8 cellular contexts compared by ENCODE assay signal in the genomic region with DNA sequence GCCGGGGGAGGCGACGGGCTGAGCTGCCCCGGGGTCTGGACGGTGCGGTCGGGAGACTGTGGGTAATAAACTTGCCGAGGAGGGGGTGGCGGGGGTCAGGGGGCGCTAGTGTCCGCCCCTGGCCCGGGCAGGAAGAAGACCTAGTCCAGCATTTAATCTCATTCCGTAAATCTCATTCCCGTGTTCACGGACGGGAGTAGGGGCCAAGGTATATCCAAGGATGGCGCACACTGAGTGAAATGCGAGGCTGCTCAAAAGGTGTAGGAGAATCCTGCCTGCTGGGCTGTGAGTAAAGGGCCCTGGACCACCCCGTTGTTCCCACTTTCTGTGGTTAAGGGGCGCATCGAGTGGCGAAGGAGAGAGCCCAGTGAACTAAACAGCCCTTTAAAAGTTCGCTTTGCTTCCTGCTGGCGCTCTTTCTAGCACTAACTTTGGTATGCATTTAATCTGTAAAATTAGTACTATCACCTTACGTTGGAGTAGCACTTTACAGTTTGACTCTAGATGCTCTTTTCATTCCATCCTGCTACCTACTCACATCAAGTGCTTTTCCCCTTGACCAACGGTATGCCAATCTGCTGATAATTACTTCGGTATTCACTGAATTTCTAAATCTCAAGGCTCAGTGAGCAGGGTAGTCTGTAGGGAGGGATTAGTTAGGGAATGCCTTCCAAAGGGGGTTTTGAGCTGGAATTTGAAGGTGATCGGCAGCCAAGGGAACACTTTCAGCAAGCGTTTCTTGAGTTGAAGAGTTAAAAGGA. TPM values are rescaled to one million over a fixed set of nuclear protein-coding genes. Genes with fewer than 3 reads are reported as not detected.
DNase-seq lines count a peak whose midpoint lies in the region; ATAC-seq and TF ChIP-seq lines count a peak whose summit lies in the region.

No MANE protein-coding gene starts in this region.

- H3K4me1 Mint-ChIP-seq in activated CD8-positive, alpha-beta T cell treated with anti-CD3 and anti-CD28 coated beads for 36 hours (ENCODE audit: low read depth), result peaks cover 33% of the 10 kb centered on the region
- peaks cover 31% of the 10 kb centered on the region for H3K4me1 Mint-ChIP-seq in stimulated activated memory B cell treated with anti-CD40 and anti-IgM and Interleukin-4, amounts not matched to agents 10 μg/mL and 1 μg/mL and 100 μg/mL, for 72 hours

- H3K4me3 Mint-ChIP-seq in activated CD8-positive, alpha-beta T cell treated with anti-CD3 and anti-CD28 coated beads for 36 hours, result peak overlapping the region; percentile 84
- peak overlapping the region; percentile 84 for H3K4me3 Mint-ChIP-seq in stimulated activated memory B cell treated with anti-CD40 and anti-IgM and Interleukin-4, amounts not matched to agents 10 μg/mL and 1 μg/mL and 100 μg/mL, for 72 hours

- no peaks in the 10 kb centered on the region for H3K9me3 Mint-ChIP-seq in activated CD8-positive, alpha-beta T cell treated with anti-CD3 and anti-CD28 coated beads for 36 hours
- no peaks in the 10 kb centered on the region for H3K9me3 Mint-ChIP-seq in stimulated activated memory B cell treated with anti-CD40 and anti-IgM and Interleukin-4, amounts not matched to agents 10 μg/mL and 1 μg/mL and 100 μg/mL, for 72 hours

- DNase-seq in ACHN (peak; percentile 57), NCI-H1436 treated with DMSO at 0.1 percent for 48 hours (lab: John Stamatoyannopoulos, UW) (no peak), T-helper 9 cell (no peak)
- DNase-seq in activated CD8-positive, alpha-beta T cell treated with anti-CD3 and anti-CD28 coated beads for 36 hours, result no peak

- H3K36me3 ChIP-seq in iPS-15b (ENCODE audit: control insufficient read depth, insufficient read depth, low read length), result no peaks in the 10 kb centered on the region

- no peaks in the 10 kb centered on the region for H3K9me3 ChIP-seq in iPS-15b (ENCODE audit: control insufficient read depth, insufficient read depth, low read length)

- no peaks in the 10 kb centered on the region for H3K27me3 ChIP-seq in iPS-15b (ENCODE audit: control insufficient read depth, insufficient read depth, low read length)

- CTCF ChIA-PET in activated CD8-positive, alpha-beta T cell treated with anti-CD3 and anti-CD28 coated beads for 36 hours (lab: Charles Lee), result interaction anchor here (0.6 to 4.1 kb wide), 4 partner anchors 17 to 465 kb away, joined by 3 to 27 read pairs (median 3); no protein-coding TSS in a partner anchor

- peaks cover 1% of the 10 kb centered on the region for H3K36me3 Mint-ChIP-seq in activated CD8-positive, alpha-beta T cell treated with anti-CD3 and anti-CD28 coated beads for 36 hours (ENCODE audit: low read depth)
- peaks cover 8% of the 10 kb centered on the region for H3K36me3 Mint-ChIP-seq in stimulated activated memory B cell treated with anti-CD40 and anti-IgM and Interleukin-4, amounts not matched to agents 10 μg/mL and 1 μg/mL and 100 μg/mL, for 72 hours

- peak overlapping the region; percentile 67 for H3K9ac ChIP-seq in iPS-15b (ENCODE audit: low read depth, low read length)

- H3K27me3 Mint-ChIP-seq in activated CD8-positive, alpha-beta T cell treated with anti-CD3 and anti-CD28 coated beads for 36 hours, result no peaks in the 10 kb centered on the region
- H3K27me3 Mint-ChIP-seq in stimulated activated memory B cell treated with anti-CD40 and anti-IgM and Interleukin-4, amounts not matched to agents 10 μg/mL and 1 μg/mL and 100 μg/mL, for 72 hours, result no peaks in the 10 kb centered on the region

- in situ Hi-C loops in ACHN (cut with HindIII; ENCODE audit: low pct_ligation_motif_present, low pct_unique_long_range_greater_than_20kb, low sequenced_read_pairs), result no loop called here

- peak overlapping the region; percentile 80 for H3K4me3 ChIP-seq in iPS-15b (ENCODE audit: low read depth, low read length)

- peak; percentile 1 for ATAC-seq in HG03135 (IDR thresholded peaks at IDR 0.05; ENCODE audit: unreplicated experiment)
- no peak for ATAC-seq in activated CD8-positive, alpha-beta T cell treated with anti-CD3 and anti-CD28 coated beads for 36 hours
- ATAC-seq in stimulated activated memory B cell treated with anti-CD40 and anti-IgM and Interleukin-4, amounts not matched to agents 10 μg/mL and 1 μg/mL and 100 μg/mL, for 72 hours, result no peak
- no peak for ATAC-seq in HG02588 (IDR thresholded peaks at IDR 0.05; ENCODE audit: unreplicated experiment)

- no peak for TF ChIP-seq CTCF in activated CD8-positive, alpha-beta T cell treated with anti-CD3 and anti-CD28 coated beads for 36 hours (IDR thresholded peaks at IDR 0.05)

- peak overlapping the region; percentile 55 for H3K27ac Mint-ChIP-seq in activated CD8-positive, alpha-beta T cell treated with anti-CD3 and anti-CD28 coated beads for 36 hours
- peak overlapping the region; percentile 68 for H3K27ac Mint-ChIP-seq in stimulated activated memory B cell treated with anti-CD40 and anti-IgM and Interleukin-4, amounts not matched to agents 10 μg/mL and 1 μg/mL and 100 μg/mL, for 72 hours

- intact Hi-C loops in activated CD8-positive, alpha-beta T cell treated with anti-CD3 and anti-CD28 coated beads for 36 hours (cut with micrococcal nuclease), result loop anchor here (2.0 kb wide), 1 partner anchor 15 kb away; no protein-coding TSS in a partner anchor

- POLR2A ChIA-PET in activated CD8-positive, alpha-beta T cell treated with anti-CD3 and anti-CD28 coated beads for 36 hours (lab: Charles Lee), result interaction anchor here (1.0 to 1.1 kb wide), 2 partner anchors 10 to 226 kb away, joined by 3 to 5 read pairs; partner anchors contain the start of genes DPM1 and MOCS3

- peaks cover 3% of the 10 kb centered on the region for H3K4me1 ChIP-seq in iPS-15b (ENCODE audit: control insufficient read depth, insufficient read depth, low read length)

RNA-seq across cellular contexts. Expression of gene PARD6B, which starts 0.7 kb away (rescaled TPM):
- 1 to 10 TPM; 4.7 to 6.6 TPM for total RNA-seq in activated CD8-positive, alpha-beta T cell treated with anti-CD3 and anti-CD28 coated beads for 36 hours

RNA-seq across cellular contexts. Expression of gene RIPOR3, which starts 40.8 kb away (rescaled TPM):
- not detected for total RNA-seq in activated CD8-positive, alpha-beta T cell treated with anti-CD3 and anti-CD28 coated beads for 36 hours
